1 cellular context compared by ENCODE assay signal in the genomic region with DNA sequence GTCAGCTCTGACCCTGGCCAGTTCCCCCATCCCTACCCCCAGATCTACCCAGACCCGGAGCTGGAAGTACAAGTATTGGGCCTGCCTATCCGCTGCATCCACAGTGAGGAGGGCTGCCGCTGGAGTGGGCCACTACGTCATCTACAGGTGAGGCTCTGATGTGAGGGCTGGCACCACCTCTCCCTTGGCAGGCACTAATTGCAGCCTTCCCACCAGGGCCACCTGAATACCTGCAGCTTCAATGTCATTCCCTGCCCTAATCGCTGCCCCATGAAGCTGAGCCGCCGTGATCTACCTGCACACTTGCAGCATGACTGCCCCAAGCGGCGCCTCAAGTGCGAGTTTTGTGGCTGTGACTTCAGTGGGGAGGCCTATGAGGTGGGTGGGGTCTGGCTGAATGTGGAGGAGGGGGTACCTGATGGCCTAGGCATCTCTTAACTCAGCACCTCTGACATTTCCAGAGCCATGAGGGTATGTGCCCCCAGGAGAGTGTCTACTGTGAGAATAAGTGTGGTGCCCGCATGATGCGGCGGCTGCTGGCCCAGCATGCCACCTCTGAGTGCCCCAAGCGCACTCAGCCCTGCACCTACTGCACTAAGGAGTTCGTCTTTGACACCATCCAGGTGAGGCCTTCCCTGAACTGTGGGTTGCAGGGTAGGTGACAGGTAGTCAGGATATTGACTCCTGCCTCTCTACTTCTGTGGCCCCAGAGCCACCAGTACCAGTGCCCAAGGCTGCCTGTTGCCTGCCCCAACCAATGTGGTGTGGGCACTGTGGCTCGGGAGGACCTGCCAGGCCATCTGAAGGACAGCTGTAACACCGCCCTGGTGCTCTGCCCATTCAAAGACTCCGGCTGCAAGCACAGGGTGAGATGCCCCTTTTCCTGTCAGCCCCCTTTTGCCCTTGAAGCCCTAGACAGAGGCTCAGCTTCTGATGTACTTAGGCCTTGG.
TF ChIP-seq lines count a peak whose summit lies in the region.

No MANE protein-coding gene starts in this region.

TF ChIP-seq in HCT116, 20 proteins besides CTCF, POLR2A, EP300 and RAD21 (continued from another document):
- TF ChIP-seq, protein P1, sequence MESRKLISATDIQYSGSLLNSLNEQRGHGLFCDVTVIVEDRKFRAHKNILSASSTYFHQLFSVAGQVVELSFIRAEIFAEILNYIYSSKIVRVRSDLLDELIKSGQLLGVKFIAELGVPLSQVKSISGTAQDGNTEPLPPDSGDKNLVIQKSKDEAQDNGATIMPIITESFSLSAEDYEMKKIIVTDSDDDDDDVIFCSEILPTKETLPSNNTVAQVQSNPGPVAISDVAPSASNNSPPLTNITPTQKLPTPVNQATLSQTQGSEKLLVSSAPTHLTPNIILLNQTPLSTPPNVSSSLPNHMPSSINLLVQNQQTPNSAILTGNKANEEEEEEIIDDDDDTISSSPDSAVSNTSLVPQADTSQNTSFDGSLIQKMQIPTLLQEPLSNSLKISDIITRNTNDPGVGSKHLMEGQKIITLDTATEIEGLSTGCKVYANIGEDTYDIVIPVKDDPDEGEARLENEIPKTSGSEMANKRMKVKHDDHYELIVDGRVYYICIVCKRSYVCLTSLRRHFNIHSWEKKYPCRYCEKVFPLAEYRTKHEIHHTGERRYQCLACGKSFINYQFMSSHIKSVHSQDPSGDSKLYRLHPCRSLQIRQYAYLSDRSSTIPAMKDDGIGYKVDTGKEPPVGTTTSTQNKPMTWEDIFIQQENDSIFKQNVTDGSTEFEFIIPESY (IDR thresholded peaks at IDR 0.05; ENCODE audit: extremely low read depth, insufficient replicate concordance, low read length), result no peak
- TF ChIP-seq JUND (IDR thresholded peaks at IDR 0.05) (no peak), SRF (IDR thresholded peaks at IDR 0.05; ENCODE audit: low read depth) (no peak), SP1 (IDR thresholded peaks at IDR 0.05; ENCODE audit: low read depth) (no peak)
- TF ChIP-seq, protein P2, sequence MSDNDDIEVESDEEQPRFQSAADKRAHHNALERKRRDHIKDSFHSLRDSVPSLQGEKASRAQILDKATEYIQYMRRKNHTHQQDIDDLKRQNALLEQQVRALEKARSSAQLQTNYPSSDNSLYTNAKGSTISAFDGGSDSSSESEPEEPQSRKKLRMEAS (IDR thresholded peaks at IDR 0.05), result no peak
